In genomic region chr21:32329776-32330175, GRCh38 we compare ENCODE assay signal across 16 cellular contexts. TPM values are rescaled to one million over a fixed set of nuclear protein-coding genes. Genes with fewer than 3 reads are reported as not detected.
DNase-seq lines count a peak whose midpoint lies in the region; ATAC-seq and TF ChIP-seq lines count a peak whose summit lies in the region.
"Had no signal": no experiment of that assay in that cellular context is flagged by ENCODE, and none has a peak within 500 bp of the region (broad histone marks: within the 10 kb centered on the region; RNA-seq: fewer than 3 reads in every experiment).

No MANE protein-coding gene starts in this region.

- no peaks in the 10 kb centered on the region for H3K4me1 Mint-ChIP-seq in progenitor cell of endocrine pancreas (ENCODE audit: low read depth)

- H3K4me3 ChIP-seq in foreskin fibroblast (ENCODE audit: low read depth in 1 of 2, low read length in 2 of 2) (no peak overlapping the region), gastrocnemius medialis (no peak overlapping the region)

- no peak overlapping the region for H3K27ac Mint-ChIP-seq in progenitor cell of endocrine pancreas
- H3K27ac Mint-ChIP-seq: stimulated activated memory B cell treated with anti-CD40 and anti-IgM and Interleukin-4, amounts not matched to agents 10 μg/mL and 1 μg/mL and 100 μg/mL, for 72 hours had no signal

- ATAC-seq in SK-N-SH treated with all-trans-retinoic acid at 6 μM for 48 hours (peak; percentile 43; the same call in 2 of the 3 replicates), gastrocnemius medialis (no peak), GM19397 (IDR thresholded peaks at IDR 0.05; ENCODE audit: unreplicated experiment) (no peak)
- ATAC-seq: stimulated activated memory B cell treated with anti-CD40 and anti-IgM and Interleukin-4, amounts not matched to agents 10 μg/mL and 1 μg/mL and 100 μg/mL, for 72 hours had no signal

- H3K27ac ChIP-seq in gastrocnemius medialis, result peak overlapping the region in 3 of 4 donors; percentile 3 to 66 (median 48)
- H3K27ac ChIP-seq: C4-2B had no signal

- H3K9me3 ChIP-seq in gastrocnemius medialis, result no peaks in the 10 kb centered on the region

- H3K36me3 ChIP-seq in gastrocnemius medialis, result peaks cover 3 to 65% of the 10 kb centered on the region in 2 donors

- TF ChIP-seq POLR2A in gastrocnemius medialis (IDR thresholded peaks at IDR 0.05), result no peak

- no peak overlapping the region for H3K4me3 Mint-ChIP-seq in progenitor cell of endocrine pancreas (ENCODE audit: low read depth)
- H3K4me3 Mint-ChIP-seq: stimulated activated memory B cell treated with anti-CD40 and anti-IgM and Interleukin-4, amounts not matched to agents 10 μg/mL and 1 μg/mL and 100 μg/mL, for 72 hours had no signal

- H3K27me3 Mint-ChIP-seq in progenitor cell of endocrine pancreas, result no peaks in the 10 kb centered on the region
- H3K27me3 Mint-ChIP-seq: stimulated activated memory B cell treated with anti-CD40 and anti-IgM and Interleukin-4, amounts not matched to agents 10 μg/mL and 1 μg/mL and 100 μg/mL, for 72 hours had no signal

- H3K9me3 Mint-ChIP-seq in progenitor cell of endocrine pancreas (ENCODE audit: low read depth), result no peaks in the 10 kb centered on the region

- in situ Hi-C loops in gastrocnemius medialis (cut with MboI; ENCODE audit: low sequenced_read_pairs in 4 of 4), result no loop called here

- intact Hi-C loops in gastrocnemius medialis (cut with DNase I; ENCODE audit: low total_unique reads), result no loop called here

- peaks cover 19% of the 10 kb centered on the region for H3K36me3 Mint-ChIP-seq in progenitor cell of endocrine pancreas (ENCODE audit: insufficient read depth)

- peaks cover 8 to 13% of the 10 kb centered on the region in 2 donors for H3K4me1 ChIP-seq in gastrocnemius medialis

- TF ChIP-seq CTCF in foreskin fibroblast (IDR thresholded peaks at IDR 0.05; ENCODE audit: low read depth, low read length), result no peak
- no peak for TF ChIP-seq CTCF in gastrocnemius medialis (IDR thresholded peaks at IDR 0.05 in 4 of 5, conservative IDR thresholded peaks at IDR 0.05 in 1 of 5)
- TF ChIP-seq CTCF in progenitor cell of endocrine pancreas (IDR thresholded peaks at IDR 0.05; ENCODE audit: unreplicated experiment), result no peak

- no peaks in the 10 kb centered on the region for H3K27me3 ChIP-seq in gastrocnemius medialis

- DNase-seq in GM03348 (ENCODE audit: low spot score) (peak; percentile 33), foreskin fibroblast (peak; percentile 40 to 43), gastrocnemius medialis (no peak), progenitor cell of endocrine pancreas (ENCODE audit: low spot score, unreplicated experiment) (no peak), T-helper 2 cell (no peak)
- DNase-seq in effector CD8-positive, alpha-beta T cell (lab: John Stamatoyannopoulos, UW), result no peak
- DNase-seq: activated CD4-positive, alpha-beta T cell treated with anti-CD3 and anti-CD28 coated beads, Interleukin-2, amount 50 U/mL, for 1 hour; activated gamma-delta T cell; cerebellar nuclear complex; NCI-H2107; stimulated activated CD4-positive, alpha-beta T cell treated with anti-CD3 and anti-CD28 coated beads, Interleukin-4, amount 100 ng/mL, for 24 hours; T1000 had no signal

TF ChIP-seq in SK-N-SH treated with all-trans-retinoic acid at 6 μM for 48 hours, 23 proteins besides CTCF, POLR2A, EP300 and RAD21:
- no peak for TF ChIP-seq ZFP3 (CRISPR knock-in tag; IDR thresholded peaks at IDR 0.05)
- no peak for TF ChIP-seq BACH2 (CRISPR knock-in tag; IDR thresholded peaks at IDR 0.05; ENCODE audit: borderline replicate concordance)
- TF ChIP-seq RARB (CRISPR knock-in tag; IDR thresholded peaks at IDR 0.05), result no peak
- TF ChIP-seq ARNTL (CRISPR knock-in tag; IDR thresholded peaks at IDR 0.05; ENCODE audit: borderline replicate concordance, low read depth), result no peak
- TF ChIP-seq TOX (CRISPR knock-in tag; IDR thresholded peaks at IDR 0.05; ENCODE audit: borderline replicate concordance), result no peak
- TF ChIP-seq POU6F1 (CRISPR knock-in tag; IDR thresholded peaks at IDR 0.05; ENCODE audit: borderline replicate concordance, low read depth), result no peak

RNA-seq across cellular contexts. Expression of gene MRAP, which starts 31.1 kb away (rescaled TPM):
- not detected for total RNA-seq in gastrocnemius medialis
- total RNA-seq in progenitor cell of endocrine pancreas, result 0.89 and 1.2 TPM in 2 replicates

RNA-seq across cellular contexts. Expression of gene MIS18A, which starts 50.9 kb away (rescaled TPM):
- total RNA-seq in gastrocnemius medialis, result 1 to 10 TPM in 1 of 4 donors, under 1 TPM in 3; 0.51 to 2.7 (median 0.87) TPM
- total RNA-seq in progenitor cell of endocrine pancreas, result 22.3 and 23.6 TPM in 2 replicates

Comparison
In these comparisons a context has a peak if more than half of its experiments do, and no peak if none do; other contexts are left out.
1. DNase-seq: peak in GM03348 (single experiment) and foreskin fibroblast (2 of 2); none in gastrocnemius medialis (0 of 2), progenitor cell of endocrine pancreas (single experiment), effector CD8-positive, alpha-beta T cell (single experiment) and T-helper 2 cell (0 of 5).